6 cellular contexts compared by ENCODE assay signal in genomic region chr16:16052916-16053315, GRCh38.
"Had no signal": no experiment of that assay in that cellular context is flagged by ENCODE, and none has a peak within 500 bp of the region (broad histone marks: within the 10 kb centered on the region; RNA-seq: fewer than 3 reads in every experiment).

No MANE protein-coding gene starts in this region.

- DNase-seq: effector CD4-positive, alpha-beta T cell; immature natural killer cell; naive thymus-derived CD4-positive, alpha-beta T cell; tibial artery had no signal

- H3K27ac ChIP-seq: tibial artery had no signal

- H3K4me3 ChIP-seq: smooth muscle cell, tibial artery had no signal

- ATAC-seq: activated naive CD4-positive, alpha-beta T cell treated with anti-CD3 and anti-CD28 coated beads, Interleukin-2, amount 50 U/mL, for 72 hours; naive thymus-derived CD4-positive, alpha-beta T cell had no signal

- H3K4me1 ChIP-seq: tibial artery had no signal

- H3K27me3 ChIP-seq: tibial artery had no signal
